28 cellular contexts compared by ENCODE assay signal in the genomic region with DNA sequence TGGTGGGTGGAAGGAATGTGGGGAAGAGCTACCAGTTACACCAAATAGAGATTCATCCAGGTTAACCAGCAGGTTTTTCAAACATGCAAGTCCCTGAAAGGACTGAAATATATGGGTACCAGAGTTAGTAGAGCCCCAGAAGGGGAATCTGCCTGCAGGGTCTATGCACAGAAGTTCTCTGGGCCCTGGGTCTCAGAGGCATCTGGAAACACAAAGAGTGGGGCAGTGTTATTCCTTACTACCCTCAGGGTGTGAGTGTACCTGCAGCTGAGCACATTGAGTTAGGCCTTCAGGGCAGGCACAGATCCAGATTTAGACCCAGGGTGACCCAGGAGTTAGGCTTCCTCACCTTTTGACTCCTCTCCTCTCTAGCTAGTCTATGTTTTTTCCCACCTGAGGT.
"Had no signal": no experiment of that assay in that cellular context is flagged by ENCODE, and none has a peak within 500 bp of the region (broad histone marks: within the 10 kb centered on the region; RNA-seq: fewer than 3 reads in every experiment).

No MANE protein-coding gene starts in this region.

- H3K9me3 ChIP-seq: adrenal gland, body of pancreas, left ventricle myocardium inferior, ovary, right lobe of liver, thoracic aorta, uterus had no signal

- H3K27me3 ChIP-seq: adrenal gland, body of pancreas, ovary, right lobe of liver, uterus had no signal

- H3K4me3 ChIP-seq: adrenal gland, body of pancreas, left ventricle myocardium inferior, lung, ovary, right lobe of liver, thoracic aorta, uterus had no signal

- H3K36me3 ChIP-seq: adrenal gland, left ventricle myocardium inferior, ovary, right lobe of liver, thoracic aorta, uterus, WERI-Rb-1 had no signal

- FAIRE-seq: colon, frontal cortex, islet of Langerhans, TTC549 had no signal

- H3K27ac ChIP-seq: adrenal gland, body of pancreas, left ventricle myocardium inferior, ovary, right lobe of liver, thoracic aorta, uterus, WERI-Rb-1 had no signal

- DNase-seq: activated CD4-positive, alpha-beta memory T cell treated with anti-CD3 and anti-CD28 coated beads for 36 hours; activated CD4-positive, alpha-beta T cell treated with anti-CD3 and anti-CD28 coated beads, Interleukin-2, amount 10 ng/mL, durations not matched to agents 24 days and 14 days; activated CD4-positive, CD25-positive, alpha-beta regulatory T cell treated with anti-CD3 and anti-CD28 coated beads, Interleukin-2, amount 50 U/mL, for 72 hours; activated CD8-positive, alpha-beta memory T cell treated with anti-CD3 and anti-CD28 coated beads, Interleukin-2, amount 50 U/mL, for 4 hours; activated effector memory CD4-positive, alpha-beta T cell treated with anti-CD3 and anti-CD28 coated beads, Interleukin-2, amount 50 U/mL, for 16 hours; activated naive CD4-positive, alpha-beta T cell treated with anti-CD3 and anti-CD28 coated beads for 36 hours; activated naive CD8-positive, alpha-beta T cell treated with anti-CD3 and anti-CD28 coated beads for 36 hours; activated T-cell treated with anti-CD3 and anti-CD28 coated beads, Interleukin-2, amount 50 U/mL, for 1 hour; adrenal gland; aorta; body of pancreas; dermis blood vessel endothelial cell; effector CD4-positive, alpha-beta T cell; glutamatergic neuron; left ventricle myocardium inferior; nephron progenitor cell; ovary; right lobe of liver; stimulated activated CD4-positive, alpha-beta T cell treated with anti-CD3 and anti-CD28 coated beads, Interleukin-2, amount 100 ng/mL, for 48 hours; T-helper 9 cell; uterus; WERI-Rb-1 had no signal

- H3K4me1 ChIP-seq: adrenal gland, right lobe of liver, uterus had no signal
